In the genomic region with DNA sequence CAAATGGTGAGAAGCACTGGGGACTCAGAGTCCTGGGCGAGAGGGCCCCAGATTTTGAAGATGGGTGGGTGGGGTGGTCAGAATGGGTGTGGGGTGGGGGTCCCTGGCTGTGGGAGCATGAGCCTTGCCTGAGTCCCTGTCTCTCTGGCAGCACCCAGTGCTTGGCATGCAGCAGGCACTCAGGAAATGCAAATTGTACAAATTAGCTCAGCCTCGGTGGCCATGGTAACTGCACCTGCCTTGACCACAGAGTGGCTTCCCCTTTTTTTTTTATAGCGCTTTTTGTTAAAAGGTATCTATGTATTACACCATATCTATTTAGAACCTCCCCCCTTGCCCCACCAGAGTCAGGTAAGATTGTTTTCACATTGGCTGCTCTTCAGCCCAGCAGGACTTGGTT, we compare ENCODE assay signal across 8 cellular contexts. TPM values are rescaled to one million over a fixed set of nuclear protein-coding genes. Genes with fewer than 3 reads are reported as not detected.
DNase-seq lines count a peak whose midpoint lies in the region; ATAC-seq and TF ChIP-seq lines count a peak whose summit lies in the region.

No MANE protein-coding gene starts in this region.

- no peak overlapping the region for H3K4me3 ChIP-seq in GM06990 (replicated peaks; ENCODE audit: low read depth, low read length)

- ATAC-seq in GM19397 (IDR thresholded peaks at IDR 0.05; ENCODE audit: unreplicated experiment) (peak; percentile 88), HG03108 (IDR thresholded peaks at IDR 0.05; ENCODE audit: unreplicated experiment) (peak; percentile 98), omental fat pad (ENCODE audit: low FRiP score) (no peak)

- H3K36me3 ChIP-seq in GM06990 (ENCODE audit: control insufficient read depth, insufficient read depth, low read length) = no peaks in the 10 kb centered on the region

- DNase-seq in GM06990 (ENCODE audit: extremely low read depth, insufficient read length) (peak; percentile 37), NOMO-1 treated with dmso at 0.1 percent for 144 hours (lab: John Stamatoyannopoulos, UW; ENCODE audit: unreplicated experiment) (peak; percentile 6), UCSD-AML1 (lab: John Stamatoyannopoulos, UW; ENCODE audit: unreplicated experiment) (no peak), activated gamma-delta T cell treated with Interleukin-2 at 50 U/mL for 16 hours (no peak), hepatic stellate cell (ENCODE audit: low spot score) (no peak), omental fat pad (ENCODE audit: low spot score) (no peak)

- no peaks in the 10 kb centered on the region for H3K27me3 ChIP-seq in GM06990 (replicated peaks; ENCODE audit: control insufficient read depth, insufficient read depth, low read length)

- TF ChIP-seq CTCF in GM06990 (IDR thresholded peaks at IDR 0.05; ENCODE audit: insufficient read depth, low read length, poor library complexity, severe bottlenecking) (no peak), omental fat pad (IDR thresholded peaks at IDR 0.05) (no peak)

RNA-seq across cellular contexts. Expression of a gene that starts 19.2 kb away (rescaled TPM):
- total RNA-seq in omental fat pad = 1 to 10 TPM in 2 of 4 donors, under 1 TPM in 1, not detected in 1; 0.74 to 3.7 (median 1.2) TPM

Comparison
In these comparisons a context has a peak if more than half of its experiments do, and no peak if none do; other contexts are left out.
1. DNase-seq: peak in GM06990 (single experiment) and NOMO-1 treated with dmso at 0.1 percent for 144 hours (single experiment); none in UCSD-AML1 (single experiment), activated gamma-delta T cell treated with Interleukin-2 at 50 U/mL for 16 hours (single experiment), hepatic stellate cell (single experiment) and omental fat pad (single experiment).